9 cellular contexts compared by ENCODE assay signal in genomic region chr1:22141948-22142314, GRCh38. TPM values are rescaled to one million over a fixed set of nuclear protein-coding genes. Genes with fewer than 3 reads are reported as not detected.
A peak's percentile ranks its signal among the peaks of the same experiment; 100 is the strongest.
DNase-seq lines count a peak whose midpoint lies in the region; ATAC-seq and TF ChIP-seq lines count a peak whose summit lies in the region.
"Had no signal": no experiment of that assay in that cellular context is flagged by ENCODE, and none has a peak within 500 bp of the region (broad histone marks: within the 10 kb centered on the region; RNA-seq: fewer than 3 reads in every experiment).

No MANE protein-coding gene starts in this region.

- H3K4me3 ChIP-seq in left lung (peak overlapping the region; percentile 31 to 39), stomach (peak overlapping the region; percentile 56 to 71 (median 62)), thyroid gland (replicated peaks in 1 of 3) (peak overlapping the region in 1 of 3 donors; percentile 51)

- peaks cover 8 to 10% of the 10 kb centered on the region in 2 donors for H3K4me1 ChIP-seq in left lung
- H3K4me1 ChIP-seq in stomach: peaks cover 14 to 29% (median 24%) of the 10 kb centered on the region in 4 donors
- peaks cover 4 to 19% of the 10 kb centered on the region in 2 donors for H3K4me1 ChIP-seq in thyroid gland

- intact Hi-C loops in left lung (cut with DNase I): no loop called here
- intact Hi-C loops in stomach (cut with DNase I; ENCODE audit: low total_unique reads): no loop called here
- intact Hi-C loops in thyroid gland (cut with DNase I): no loop called here

- DNase-seq in NCI-H2171 treated with DMSO at 0.1 percent for 48 hours (lab: John Stamatoyannopoulos, UW) (peak; percentile 31), NCI-H2171 (lab: John Stamatoyannopoulos, UW) (no peak), astrocyte of the hippocampus (ENCODE audit: low read depth, low spot score) (peak; percentile 39), left lung (no peak), stomach (no peak), thyroid gland (no peak), NCI-H510A treated with DMSO at 0.1 percent for 48 hours (lab: John Stamatoyannopoulos, UW) (no peak), NOMO-1 (lab: John Stamatoyannopoulos, UW; ENCODE audit: unreplicated experiment in 2 of 2) (no peak)

- no peak for TF ChIP-seq POLR2A in stomach (IDR thresholded peaks at IDR 0.05)
- TF ChIP-seq POLR2A in thyroid gland (IDR thresholded peaks at IDR 0.05): no peak

- ATAC-seq in left lung: peak; percentile 23

- TF ChIP-seq EP300 in stomach (IDR thresholded peaks at IDR 0.05): no peak

- H3K27me3 ChIP-seq in left lung: peaks cover 24 to 73% of the 10 kb centered on the region in 2 donors
- H3K27me3 ChIP-seq in stomach: peaks cover 0 to 73% (median 19%) of the 10 kb centered on the region in 3 donors
- no peaks in the 10 kb centered on the region for H3K27me3 ChIP-seq in thyroid gland

- WGBS in stomach, 5 donors: 2 to 13% (median 4%) methylated on average over 14 to 19 of the region's 19 CpGs
- 18 to 25% methylated on average over 15 to 19 of the region's 19 CpGs for WGBS in thyroid gland, 2 donors

- no peaks in the 10 kb centered on the region for H3K9me3 ChIP-seq in left lung
- H3K9me3 ChIP-seq in stomach: no peaks in the 10 kb centered on the region
- H3K9me3 ChIP-seq in thyroid gland: no peaks in the 10 kb centered on the region

- no peak for TF ChIP-seq CTCF in left lung (IDR thresholded peaks at IDR 0.05)
- TF ChIP-seq CTCF in stomach (IDR thresholded peaks at IDR 0.05): no peak
- no peak for TF ChIP-seq CTCF in thyroid gland (IDR thresholded peaks at IDR 0.05)

- H3K36me3 ChIP-seq in left lung (no peaks in the 10 kb centered on the region), stomach (no peaks in the 10 kb centered on the region), thyroid gland (no peaks in the 10 kb centered on the region)

- H3K27ac ChIP-seq in left lung: no peak overlapping the region
- H3K27ac ChIP-seq in stomach: peak overlapping the region; percentile 49 to 70 (median 63)
- no peak overlapping the region for H3K27ac ChIP-seq in thyroid gland

RNA-seq across cellular contexts. Expression of gene WNT4, which starts 1.0 kb away (rescaled TPM):
- total RNA-seq in left lung: 1 to 10 TPM; 1.8 to 4.0 TPM
- 1 to 10 TPM in 2 of 5 donors, under 1 TPM in 3; 0.58 to 5.4 (median 0.89) TPM for total RNA-seq in stomach
- polyA plus RNA-seq in stomach: 1 to 10 TPM; 4.5 to 10.0 (median 9.5) TPM
- total RNA-seq in thyroid gland: 1 to 10 TPM in 1 of 4 donors, under 1 TPM in 3; 0.29 to 3.0 (median 0.43) TPM
- polyA plus RNA-seq: AG04450 had no signal

Comparison
In these comparisons a context has a peak if more than half of its experiments do, and no peak if none do; other contexts are left out.
1. DNase-seq: peak in NCI-H2171 treated with DMSO at 0.1 percent for 48 hours (single experiment) and astrocyte of the hippocampus (single experiment); none in NCI-H2171 (single experiment), left lung (0 of 2), stomach (single experiment), thyroid gland (0 of 2), NCI-H510A treated with DMSO at 0.1 percent for 48 hours (single experiment) and NOMO-1 (0 of 2).
2. H3K27ac ChIP-seq: peak in stomach (5 of 5); none in left lung (0 of 2) and thyroid gland (0 of 3).